23 cellular contexts compared by ENCODE assay signal in genomic region chr22:40624770-40625169, GRCh38. TPM values are rescaled to one million over a fixed set of nuclear protein-coding genes. Genes with fewer than 3 reads are reported as not detected.
"Had no signal": no experiment of that assay in that cellular context is flagged by ENCODE, and none has a peak within 500 bp of the region (broad histone marks: within the 10 kb centered on the region; RNA-seq: fewer than 3 reads in every experiment).

No MANE protein-coding gene starts in this region.

- H3K27ac Mint-ChIP-seq: activated CD4-positive, alpha-beta T cell treated with anti-CD3 and anti-CD28 coated beads, Interleukin-2, amount 10 ng/mL, durations not matched to agents 24 days and 14 days; activated CD8-positive, alpha-beta T cell treated with anti-CD3 and anti-CD28 coated beads for 36 hours; nephron progenitor cell had no signal

- H3K36me3 ChIP-seq: stomach, upper lobe of left lung had no signal

- ATAC-seq: activated CD8-positive, alpha-beta T cell treated with anti-CD3 and anti-CD28 coated beads for 36 hours; left lobe of liver had no signal

- H3K4me3 ChIP-seq: dorsolateral prefrontal cortex, stomach, upper lobe of left lung had no signal

- H3K4me3 Mint-ChIP-seq: activated CD4-positive, alpha-beta T cell treated with anti-CD3 and anti-CD28 coated beads, Interleukin-2, amount 10 ng/mL, durations not matched to agents 24 days and 14 days; activated CD8-positive, alpha-beta T cell treated with anti-CD3 and anti-CD28 coated beads for 36 hours; nephron progenitor cell had no signal

- H3K27me3 Mint-ChIP-seq: activated CD4-positive, alpha-beta T cell treated with anti-CD3 and anti-CD28 coated beads, Interleukin-2, amount 10 ng/mL, durations not matched to agents 24 days and 14 days; activated CD8-positive, alpha-beta T cell treated with anti-CD3 and anti-CD28 coated beads for 36 hours had no signal

- H3K27ac ChIP-seq: dorsolateral prefrontal cortex, stomach, upper lobe of left lung, WERI-Rb-1 had no signal

- DNase-seq: activated CD4-positive, alpha-beta T cell treated with anti-CD3 and anti-CD28 coated beads, Interleukin-2, amount 10 ng/mL, durations not matched to agents 24 days and 14 days; activated CD8-positive, alpha-beta T cell treated with anti-CD3 and anti-CD28 coated beads for 36 hours; activated effector memory CD4-positive, alpha-beta T cell treated with anti-CD3 and anti-CD28 coated beads, Interleukin-2, amount 50 U/mL, for 16 hours; activated T-cell treated with anti-CD3 and anti-CD28 coated beads, Interleukin-2, amount 50 U/mL, for 1 hour; amygdala; dorsolateral prefrontal cortex; foreskin melanocyte; glutamatergic neuron; hypothalamus; islet precursor cell; mammary epithelial cell; midbrain; nephron progenitor cell; nucleus accumbens; stimulated activated CD4-positive, alpha-beta T cell treated with anti-CD3 and anti-CD28 coated beads, Interleukin-12 subunit alpha, Interleukin-12 subunit beta, amount 100 ng/mL, for 4 hours; stimulated activated CD4-positive, alpha-beta T cell treated with anti-CD3 and anti-CD28 coated beads, Interleukin-2, amount 100 ng/mL, for 24 hours; stomach; SW 1271; T-helper 2 cell; upper lobe of left lung; WERI-Rb-1 had no signal

- H3K27me3 ChIP-seq: dorsolateral prefrontal cortex, stomach, upper lobe of left lung had no signal

RNA-seq across cellular contexts. Expression of gene MCHR1, which starts 54.5 kb away (rescaled TPM):
- total RNA-seq: activated CD4-positive, alpha-beta T cell treated with anti-CD3 and anti-CD28 coated beads, Interleukin-2, amount 10 ng/mL, durations not matched to agents 24 days and 14 days; activated CD8-positive, alpha-beta T cell treated with anti-CD3 and anti-CD28 coated beads for 36 hours; activated naive CD4-positive, alpha-beta T cell treated with anti-CD3 and anti-CD28 coated beads, Interleukin-2, amount 50 U/mL, for 72 hours; stomach had no signal
